In the genomic region with DNA sequence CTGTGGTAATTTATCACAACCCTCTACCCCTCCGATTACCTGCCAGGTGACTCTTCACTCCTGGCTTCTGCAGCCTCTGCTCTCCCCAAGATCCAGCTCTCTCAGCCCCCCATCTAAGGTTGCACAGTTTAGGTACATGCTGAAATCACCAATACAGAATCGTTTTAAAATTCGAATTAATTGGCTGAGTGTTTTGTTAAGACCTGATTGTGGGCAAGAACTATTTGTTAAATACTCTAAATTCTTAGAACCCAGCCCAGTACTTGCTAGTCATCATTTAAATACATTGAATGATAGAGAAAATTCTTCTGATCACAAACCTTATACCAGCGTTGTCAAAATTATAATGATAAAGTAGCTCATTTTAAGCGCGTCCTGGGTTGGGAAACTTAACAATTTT, we compare ENCODE assay signal across 26 cellular contexts.
"Had no signal": no experiment of that assay in that cellular context is flagged by ENCODE, and none has a peak within 500 bp of the region (broad histone marks: within the 10 kb centered on the region; RNA-seq: fewer than 3 reads in every experiment).

No MANE protein-coding gene starts in this region.

- H3K9me3 Mint-ChIP-seq: activated CD4-positive, alpha-beta memory T cell treated with anti-CD3 and anti-CD28 coated beads for 36 hours; activated CD4-positive, alpha-beta T cell treated with anti-CD3 and anti-CD28 coated beads, Interleukin-2, amount 10 ng/mL, durations not matched to agents 7 days and 5 days; activated naive CD4-positive, alpha-beta T cell treated with anti-CD3 and anti-CD28 coated beads, Interleukin-2, amount 10 ng/mL, durations not matched to agents 7 days and 5 days; activated naive CD8-positive, alpha-beta T cell treated with anti-CD3 and anti-CD28 coated beads, Interleukin-2, amount 10 ng/mL, durations not matched to agents 7 days and 5 days; activated T-cell treated with anti-CD3 and anti-CD28 coated beads, Interleukin-2, amount 50 U/mL, for 4 hours; activated T-helper 17 cell treated with anti-CD3 and anti-CD28 coated beads, Interleukin-2, amount 50 U/mL, for 72 hours had no signal

- H3K9me3 ChIP-seq: adrenal gland, body of pancreas, MG63 had no signal

- H3K4me3 ChIP-seq: adrenal gland, body of pancreas, MG63 had no signal

- H3K4me3 Mint-ChIP-seq: activated CD4-positive, alpha-beta memory T cell treated with anti-CD3 and anti-CD28 coated beads for 36 hours; activated CD4-positive, alpha-beta T cell treated with anti-CD3 and anti-CD28 coated beads, Interleukin-2, amount 10 ng/mL, durations not matched to agents 7 days and 5 days; activated naive CD4-positive, alpha-beta T cell treated with anti-CD3 and anti-CD28 coated beads, Interleukin-2, amount 10 ng/mL, durations not matched to agents 7 days and 5 days; activated naive CD8-positive, alpha-beta T cell treated with anti-CD3 and anti-CD28 coated beads, Interleukin-2, amount 10 ng/mL, durations not matched to agents 7 days and 5 days; activated T-cell treated with anti-CD3 and anti-CD28 coated beads, Interleukin-2, amount 50 U/mL, for 4 hours; activated T-helper 17 cell treated with anti-CD3 and anti-CD28 coated beads, Interleukin-2, amount 50 U/mL, for 72 hours had no signal

- H3K36me3 ChIP-seq: adrenal gland, MG63 had no signal

- H3K27me3 ChIP-seq: adrenal gland, body of pancreas, MG63 had no signal

- H3K36me3 Mint-ChIP-seq: activated CD4-positive, alpha-beta memory T cell treated with anti-CD3 and anti-CD28 coated beads for 36 hours; activated naive CD4-positive, alpha-beta T cell treated with anti-CD3 and anti-CD28 coated beads, Interleukin-2, amount 10 ng/mL, durations not matched to agents 7 days and 5 days; activated naive CD8-positive, alpha-beta T cell treated with anti-CD3 and anti-CD28 coated beads, Interleukin-2, amount 10 ng/mL, durations not matched to agents 7 days and 5 days had no signal

- ATAC-seq: activated T-cell treated with anti-CD3 and anti-CD28 coated beads, Interleukin-2, amount 50 U/mL, for 4 hours; activated T-helper 17 cell treated with anti-CD3 and anti-CD28 coated beads, Interleukin-2, amount 50 U/mL, for 72 hours; body of pancreas had no signal

- H3K27ac Mint-ChIP-seq: activated CD4-positive, alpha-beta memory T cell treated with anti-CD3 and anti-CD28 coated beads for 36 hours; activated CD4-positive, alpha-beta T cell treated with anti-CD3 and anti-CD28 coated beads, Interleukin-2, amount 10 ng/mL, durations not matched to agents 7 days and 5 days; activated naive CD4-positive, alpha-beta T cell treated with anti-CD3 and anti-CD28 coated beads, Interleukin-2, amount 10 ng/mL, durations not matched to agents 7 days and 5 days; activated naive CD8-positive, alpha-beta T cell treated with anti-CD3 and anti-CD28 coated beads, Interleukin-2, amount 10 ng/mL, durations not matched to agents 7 days and 5 days; activated T-helper 17 cell treated with anti-CD3 and anti-CD28 coated beads, Interleukin-2, amount 50 U/mL, for 72 hours had no signal

- H3K27ac ChIP-seq: adrenal gland, body of pancreas, VCaP had no signal

- H3K4me1 ChIP-seq: body of pancreas had no signal

- H3K4me1 Mint-ChIP-seq: activated CD4-positive, alpha-beta T cell treated with anti-CD3 and anti-CD28 coated beads, Interleukin-2, amount 10 ng/mL, durations not matched to agents 7 days and 5 days; activated naive CD4-positive, alpha-beta T cell treated with anti-CD3 and anti-CD28 coated beads, Interleukin-2, amount 10 ng/mL, durations not matched to agents 7 days and 5 days; activated naive CD8-positive, alpha-beta T cell treated with anti-CD3 and anti-CD28 coated beads, Interleukin-2, amount 10 ng/mL, durations not matched to agents 7 days and 5 days; activated T-helper 17 cell treated with anti-CD3 and anti-CD28 coated beads, Interleukin-2, amount 50 U/mL, for 72 hours had no signal

- DNase-seq: activated CD4-positive, alpha-beta memory T cell treated with anti-CD3 and anti-CD28 coated beads for 36 hours; activated CD4-positive, alpha-beta T cell treated with anti-CD3 and anti-CD28 coated beads, Interleukin-2, amount 10 ng/mL, durations not matched to agents 7 days and 5 days; activated CD4-positive, CD25-positive, alpha-beta regulatory T cell; activated CD8-positive, alpha-beta memory T cell treated with anti-CD3 and anti-CD28 coated beads for 24 hours; activated gamma-delta T cell treated with Interleukin-2 at 50 U/mL for 16 hours; activated naive CD4-positive, alpha-beta T cell treated with anti-CD3 and anti-CD28 coated beads, Interleukin-2, amount 10 ng/mL, durations not matched to agents 7 days and 5 days; activated naive CD8-positive, alpha-beta T cell treated with anti-CD3 and anti-CD28 coated beads, Interleukin-2, amount 10 ng/mL, durations not matched to agents 7 days and 5 days; activated T-cell treated with anti-CD3 and anti-CD28 coated beads, Interleukin-2, amount 50 U/mL, for 4 hours; adrenal gland; anterior cingulate cortex; body of pancreas; MG63; MV-4-11; NCI-H1092 treated with DMSO at 0.1 percent for 48 hours; NCI-H1417 treated with DMSO at 0.1 percent for 48 hours; NCI-H1694; NCI-H2029; NCI-H2107; NCI-H510A treated with DMSO at 0.1 percent for 48 hours; NCI-H69; NK-92 treated with Interleukin-12 subunit alpha and Interleukin-12 subunit beta, amount 100 ng/mL, for 24 hours; SHP77 treated with DMSO at 0.1 percent for 48 hours; T-helper 2 cell; T1000 had no signal
